ENCODE assay signal across 9 cellular contexts in the genomic region with DNA sequence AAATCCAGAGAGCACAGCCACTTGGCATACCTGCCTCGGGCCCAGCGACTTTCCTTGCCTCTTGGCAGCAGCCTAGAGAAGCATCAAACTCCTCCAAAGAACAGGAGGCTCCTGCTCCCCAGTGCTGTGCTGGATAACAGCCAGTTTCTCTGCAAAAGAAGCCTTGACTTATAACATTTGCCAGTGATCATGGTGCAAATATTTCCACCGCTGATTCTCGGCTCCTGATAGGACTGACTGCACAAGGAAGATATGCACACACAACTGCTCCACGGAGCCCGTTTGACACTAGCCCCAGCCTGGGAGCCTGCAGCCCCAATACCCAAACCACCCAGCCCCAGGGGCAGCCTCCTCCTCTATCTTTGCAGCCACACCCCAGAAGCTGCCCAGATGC. TPM values are rescaled to one million over a fixed set of nuclear protein-coding genes. Genes with fewer than 3 reads are reported as not detected.
A peak's percentile ranks its signal among the peaks of the same experiment; 100 is the strongest.
DNase-seq lines count a peak whose midpoint lies in the region; ATAC-seq and TF ChIP-seq lines count a peak whose summit lies in the region.
"Had no signal": no experiment of that assay in that cellular context is flagged by ENCODE, and none has a peak within 500 bp of the region (broad histone marks: within the 10 kb centered on the region; RNA-seq: fewer than 3 reads in every experiment).

No MANE protein-coding gene starts in this region.

- H3K9me3 ChIP-seq in tibial nerve = no peaks in the 10 kb centered on the region

- peaks cover 0 to 18% (median 0%) of the 10 kb centered on the region in 3 donors for H3K36me3 ChIP-seq in tibial nerve

- TF ChIP-seq POLR2A in tibial nerve (IDR thresholded peaks at IDR 0.05) = no peak

- TF ChIP-seq CTCF in coronary artery (IDR thresholded peaks at IDR 0.05) (no peak), tibial nerve (IDR thresholded peaks at IDR 0.05) (no peak)

- no peaks in the 10 kb centered on the region for H3K27me3 ChIP-seq in tibial nerve

- whole genome bisulfite sequencing in tibial nerve, 2 donors = 4 to 11% methylated on average over 6 of the region's 6 CpGs

- H3K4me3 ChIP-seq in coronary artery = peak overlapping the region; percentile 45
- H3K4me3 ChIP-seq in tibial nerve = no peak overlapping the region

- DNase-seq in NCI-H446 treated with DMSO at 0.1 percent for 48 hours (lab: John Stamatoyannopoulos, UW) (peak; percentile 6), coronary artery (ENCODE audit: low spot score) (no peak), mucosa of gallbladder (ENCODE audit: low spot score) (peak; percentile 70), tibial nerve (ENCODE audit: low spot score in 2 of 2) (peak; percentile 48 to 70), NCI-H1694 treated with DMSO at 0.1 percent for 48 hours (lab: John Stamatoyannopoulos, UW) (no peak), germinal center (ENCODE audit: low spot score) (no peak)
- DNase-seq: activated naive CD8-positive, alpha-beta T cell treated with anti-CD3 and anti-CD28 coated beads, Interleukin-2, amount 10 ng/mL, durations not matched to agents 7 days and 5 days; T-helper 1 cell had no signal

- no peak for TF ChIP-seq EP300 in tibial nerve (IDR thresholded peaks at IDR 0.05)

- ATAC-seq in HG03108 (IDR thresholded peaks at IDR 0.05; ENCODE audit: unreplicated experiment) = no peak

- peaks cover 14 to 100% (median 88%) of the 10 kb centered on the region in 4 donors for H3K4me1 ChIP-seq in tibial nerve

- H3K27ac ChIP-seq in coronary artery (peak overlapping the region; percentile 87 to 94), tibial nerve (peak overlapping the region; percentile 38 to 89 (median 78))

RNA-seq across cellular contexts. Expression of gene ACSS1, which starts 17.5 kb away (rescaled TPM):
- total RNA-seq in mucosa of gallbladder = 70.8 TPM
- total RNA-seq in tibial nerve = 10 to 100 TPM; 38.5 to 55.5 (median 42.2) TPM

RNA-seq across cellular contexts. Expression of gene VSX1, which starts 41.5 kb away (rescaled TPM):
- total RNA-seq in mucosa of gallbladder = not detected
- not detected for total RNA-seq in tibial nerve
- total RNA-seq: activated naive CD8-positive, alpha-beta T cell treated with anti-CD3 and anti-CD28 coated beads, Interleukin-2, amount 10 ng/mL, durations not matched to agents 7 days and 5 days had no signal

RNA-seq across cellular contexts. Expression of gene APMAP, which starts 47.9 kb away (rescaled TPM):
- total RNA-seq in mucosa of gallbladder = 68.8 TPM
- 10 to 100 TPM; 45.3 to 83.1 (median 54.1) TPM for total RNA-seq in tibial nerve

Comparison
In these comparisons a context has a peak if more than half of its experiments do, and no peak if none do; other contexts are left out.
1. DNase-seq: peak in NCI-H446 treated with DMSO at 0.1 percent for 48 hours (single experiment), mucosa of gallbladder (single experiment) and tibial nerve (2 of 2); none in coronary artery (single experiment), NCI-H1694 treated with DMSO at 0.1 percent for 48 hours (single experiment) and germinal center (single experiment).